ENCODE assay signal across 2 cellular contexts in the genomic region with DNA sequence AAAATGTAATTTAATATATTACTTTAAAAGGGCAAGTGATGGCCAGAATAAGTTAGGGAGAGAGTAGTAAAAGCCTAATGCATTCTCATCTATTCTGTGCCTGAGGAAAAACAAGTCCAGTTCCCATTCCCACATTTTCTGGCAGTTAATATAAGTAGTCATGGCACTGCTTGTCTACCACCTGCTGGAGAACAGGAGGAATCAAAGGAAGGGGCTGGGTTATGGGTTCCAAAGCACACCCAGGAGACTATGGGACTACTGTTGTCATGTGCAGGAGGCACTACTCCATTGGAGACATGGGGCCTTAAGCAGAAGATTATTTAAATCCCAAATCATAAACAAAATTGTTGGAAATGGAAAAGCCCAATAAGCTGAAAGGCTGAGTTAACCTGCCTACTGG.
TF ChIP-seq lines count a peak whose summit lies in the region.

No MANE protein-coding gene starts in this region.

TF ChIP-seq in GM23338, 12 proteins besides CTCF, POLR2A, EP300 and RAD21 (continues in another document):
- TF ChIP-seq ZNF462 (CRISPR knock-in tag; IDR thresholded peaks at IDR 0.05) (no peak), ZNF331 (CRISPR knock-in tag; IDR thresholded peaks at IDR 0.05; ENCODE audit: low read depth) (no peak), POLR2AphosphoS5 (IDR thresholded peaks at IDR 0.05; ENCODE audit: low read depth) (no peak), CREB1 (CRISPR knock-in tag; IDR thresholded peaks at IDR 0.05; ENCODE audit: low read depth) (no peak), NANOG (IDR thresholded peaks at IDR 0.05; ENCODE audit: borderline replicate concordance) (no peak), STAT1 (IDR thresholded peaks at IDR 0.05; ENCODE audit: unreplicated experiment) (no peak), ETS1 (IDR thresholded peaks at IDR 0.05) (no peak), EZH2 (IDR thresholded peaks at IDR 0.05; ENCODE audit: low read depth, unreplicated experiment) (no peak), ZNF114 (CRISPR knock-in tag; IDR thresholded peaks at IDR 0.05) (no peak)
- TF ChIP-seq, protein P1, sequence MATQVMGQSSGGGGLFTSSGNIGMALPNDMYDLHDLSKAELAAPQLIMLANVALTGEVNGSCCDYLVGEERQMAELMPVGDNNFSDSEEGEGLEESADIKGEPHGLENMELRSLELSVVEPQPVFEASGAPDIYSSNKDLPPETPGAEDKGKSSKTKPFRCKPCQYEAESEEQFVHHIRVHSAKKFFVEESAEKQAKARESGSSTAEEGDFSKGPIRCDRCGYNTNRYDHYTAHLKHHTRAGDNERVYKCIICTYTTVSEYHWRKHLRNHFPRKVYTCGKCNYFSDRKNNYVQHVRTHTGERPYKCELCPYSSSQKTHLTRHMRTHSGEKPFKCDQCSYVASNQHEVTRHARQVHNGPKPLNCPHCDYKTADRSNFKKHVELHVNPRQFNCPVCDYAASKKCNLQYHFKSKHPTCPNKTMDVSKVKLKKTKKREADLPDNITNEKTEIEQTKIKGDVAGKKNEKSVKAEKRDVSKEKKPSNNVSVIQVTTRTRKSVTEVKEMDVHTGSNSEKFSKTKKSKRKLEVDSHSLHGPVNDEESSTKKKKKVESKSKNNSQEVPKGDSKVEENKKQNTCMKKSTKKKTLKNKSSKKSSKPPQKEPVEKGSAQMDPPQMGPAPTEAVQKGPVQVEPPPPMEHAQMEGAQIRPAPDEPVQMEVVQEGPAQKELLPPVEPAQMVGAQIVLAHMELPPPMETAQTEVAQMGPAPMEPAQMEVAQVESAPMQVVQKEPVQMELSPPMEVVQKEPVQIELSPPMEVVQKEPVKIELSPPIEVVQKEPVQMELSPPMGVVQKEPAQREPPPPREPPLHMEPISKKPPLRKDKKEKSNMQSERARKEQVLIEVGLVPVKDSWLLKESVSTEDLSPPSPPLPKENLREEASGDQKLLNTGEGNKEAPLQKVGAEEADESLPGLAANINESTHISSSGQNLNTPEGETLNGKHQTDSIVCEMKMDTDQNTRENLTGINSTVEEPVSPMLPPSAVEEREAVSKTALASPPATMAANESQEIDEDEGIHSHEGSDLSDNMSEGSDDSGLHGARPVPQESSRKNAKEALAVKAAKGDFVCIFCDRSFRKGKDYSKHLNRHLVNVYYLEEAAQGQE (IDR thresholded peaks at IDR 0.05; ENCODE audit: unreplicated experiment): no peak

TF ChIP-seq in HepG2, 621 proteins besides CTCF, POLR2A, EP300 and RAD21 (continued from another document):
- TF ChIP-seq, protein P2, sequence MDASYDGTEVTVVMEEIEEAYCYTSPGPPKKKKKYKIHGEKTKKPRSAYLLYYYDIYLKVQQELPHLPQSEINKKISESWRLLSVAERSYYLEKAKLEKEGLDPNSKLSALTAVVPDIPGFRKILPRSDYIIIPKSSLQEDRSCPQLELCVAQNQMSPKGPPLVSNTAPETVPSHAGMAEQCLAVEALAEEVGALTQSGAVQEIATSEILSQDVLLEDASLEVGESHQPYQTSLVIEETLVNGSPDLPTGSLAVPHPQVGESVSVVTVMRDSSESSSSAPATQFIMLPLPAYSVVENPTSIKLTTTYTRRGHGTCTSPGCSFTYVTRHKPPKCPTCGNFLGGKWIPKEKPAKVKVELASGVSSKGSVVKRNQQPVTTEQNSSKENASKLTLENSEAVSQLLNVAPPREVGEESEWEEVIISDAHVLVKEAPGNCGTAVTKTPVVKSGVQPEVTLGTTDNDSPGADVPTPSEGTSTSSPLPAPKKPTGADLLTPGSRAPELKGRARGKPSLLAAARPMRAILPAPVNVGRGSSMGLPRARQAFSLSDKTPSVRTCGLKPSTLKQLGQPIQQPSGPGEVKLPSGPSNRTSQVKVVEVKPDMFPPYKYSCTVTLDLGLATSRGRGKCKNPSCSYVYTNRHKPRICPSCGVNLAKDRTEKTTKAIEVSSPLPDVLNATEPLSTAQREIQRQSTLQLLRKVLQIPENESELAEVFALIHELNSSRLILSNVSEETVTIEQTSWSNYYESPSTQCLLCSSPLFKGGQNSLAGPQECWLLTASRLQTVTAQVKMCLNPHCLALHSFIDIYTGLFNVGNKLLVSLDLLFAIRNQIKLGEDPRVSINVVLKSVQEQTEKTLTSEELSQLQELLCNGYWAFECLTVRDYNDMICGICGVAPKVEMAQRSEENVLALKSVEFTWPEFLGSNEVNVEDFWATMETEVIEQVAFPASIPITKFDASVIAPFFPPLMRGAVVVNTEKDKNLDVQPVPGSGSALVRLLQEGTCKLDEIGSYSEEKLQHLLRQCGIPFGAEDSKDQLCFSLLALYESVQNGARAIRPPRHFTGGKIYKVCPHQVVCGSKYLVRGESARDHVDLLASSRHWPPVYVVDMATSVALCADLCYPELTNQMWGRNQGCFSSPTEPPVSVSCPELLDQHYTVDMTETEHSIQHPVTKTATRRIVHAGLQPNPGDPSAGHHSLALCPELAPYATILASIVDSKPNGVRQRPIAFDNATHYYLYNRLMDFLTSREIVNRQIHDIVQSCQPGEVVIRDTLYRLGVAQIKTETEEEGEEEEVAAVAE (CRISPR knock-in tag; IDR thresholded peaks at IDR 0.05; ENCODE audit: borderline replicate concordance): no peak
- TF ChIP-seq KDM1A (CRISPR knock-in tag; IDR thresholded peaks at IDR 0.05) (no peak), TAF15 (IDR thresholded peaks at IDR 0.05; ENCODE audit: low read depth, low read length, poor library complexity, severe bottlenecking) (no peak), ZNF746 (CRISPR knock-in tag; IDR thresholded peaks at IDR 0.05) (no peak), ELK4 (CRISPR knock-in tag; IDR thresholded peaks at IDR 0.05; ENCODE audit: borderline replicate concordance) (no peak)
TF ChIP-seq in HepG2: peak in this region for 0.
